1 cellular context compared by ENCODE assay signal in the genomic region with DNA sequence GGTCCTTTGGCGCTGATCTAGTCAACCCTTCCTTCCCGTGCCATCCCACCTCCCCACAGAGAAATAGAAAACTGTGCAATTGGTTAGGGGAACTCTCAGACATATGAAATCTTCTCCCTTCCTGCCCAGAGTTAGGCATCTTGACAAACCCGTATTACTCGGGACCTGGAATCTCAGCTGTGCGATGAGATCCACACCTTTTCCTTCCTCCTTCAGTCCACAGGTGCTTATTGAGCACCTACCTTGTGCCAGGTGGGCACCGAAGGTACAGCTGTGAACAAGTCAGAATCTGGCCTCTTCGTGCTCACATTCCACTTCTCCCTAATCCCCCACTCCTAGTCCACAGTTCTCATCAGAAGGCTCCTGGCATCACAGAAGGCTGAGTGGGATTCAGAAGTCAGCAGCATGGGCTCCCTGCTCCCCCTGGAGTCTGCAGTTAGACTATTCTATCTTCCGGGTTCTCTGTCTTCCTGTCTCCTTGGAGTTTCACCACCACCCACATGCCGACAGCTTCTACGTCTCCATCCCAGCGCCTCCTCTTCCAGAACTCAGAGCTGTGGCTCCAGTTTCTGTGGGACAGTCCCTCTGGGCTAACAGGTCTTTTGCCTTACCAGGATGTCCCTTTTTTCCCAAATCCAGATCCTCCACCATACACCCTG.
TF ChIP-seq lines count a peak whose summit lies in the region.

No MANE protein-coding gene starts in this region.

TF ChIP-seq in GM23338, 12 proteins besides CTCF, POLR2A, EP300 and RAD21 (continued from another document):
- TF ChIP-seq ZNF462 (CRISPR knock-in tag; IDR thresholded peaks at IDR 0.05) (no peak), CREB1 (CRISPR knock-in tag; IDR thresholded peaks at IDR 0.05; ENCODE audit: low read depth) (no peak), EZH2phosphoT487 (IDR thresholded peaks at IDR 0.05; ENCODE audit: unreplicated experiment) (no peak), POLR2AphosphoS5 (IDR thresholded peaks at IDR 0.05; ENCODE audit: low read depth) (no peak), ZNF331 (CRISPR knock-in tag; IDR thresholded peaks at IDR 0.05; ENCODE audit: low read depth) (no peak), STAT1 (IDR thresholded peaks at IDR 0.05; ENCODE audit: unreplicated experiment) (no peak), ZNF114 (CRISPR knock-in tag; IDR thresholded peaks at IDR 0.05) (no peak)
